In genomic region chr5:10726913-10727517, GRCh38 we compare ENCODE assay signal across 9 cellular contexts. TPM values are rescaled to one million over a fixed set of nuclear protein-coding genes. Genes with fewer than 3 reads are reported as not detected.
DNase-seq lines count a peak whose midpoint lies in the region; ATAC-seq lines count a peak whose summit lies in the region.
"Had no signal": no experiment of that assay in that cellular context is flagged by ENCODE, and none has a peak within 500 bp of the region (broad histone marks: within the 10 kb centered on the region; RNA-seq: fewer than 3 reads in every experiment).

No MANE protein-coding gene starts in this region.

- intact Hi-C loops in head of caudate nucleus (cut with DNase I) = no loop called here

- peaks cover 14% of the 10 kb centered on the region for H3K36me3 Mint-ChIP-seq in activated naive CD8-positive, alpha-beta T cell treated with anti-CD3 and anti-CD28 coated beads, Interleukin-2, amount 50 U/mL, for 24 hours (ENCODE audit: low read depth)
- H3K36me3 Mint-ChIP-seq in T-cell = peaks cover 34% of the 10 kb centered on the region

- H3K4me1 Mint-ChIP-seq in activated naive CD8-positive, alpha-beta T cell treated with anti-CD3 and anti-CD28 coated beads, Interleukin-2, amount 50 U/mL, for 24 hours = peaks cover 22% of the 10 kb centered on the region
- peaks cover 15 to 27% (median 23%) of the 10 kb centered on the region in 3 donors for H3K4me1 Mint-ChIP-seq in T-cell

- H3K9me3 Mint-ChIP-seq in activated naive CD8-positive, alpha-beta T cell treated with anti-CD3 and anti-CD28 coated beads, Interleukin-2, amount 50 U/mL, for 24 hours = no peaks in the 10 kb centered on the region
- no peaks in the 10 kb centered on the region for H3K9me3 Mint-ChIP-seq in T-cell
- H3K9me3 Mint-ChIP-seq: activated T-cell treated with anti-CD3 and anti-CD28 coated beads, Interleukin-2, amount 50 U/mL, for 4 hours had no signal

- POLR2A ChIA-PET in T-cell (lab: Charles Lee) = no interaction called here

- H3K27me3 Mint-ChIP-seq in activated naive CD8-positive, alpha-beta T cell treated with anti-CD3 and anti-CD28 coated beads, Interleukin-2, amount 50 U/mL, for 24 hours = no peaks in the 10 kb centered on the region
- no peaks in the 10 kb centered on the region for H3K27me3 Mint-ChIP-seq in T-cell

- ATAC-seq in HG02973 (IDR thresholded peaks at IDR 0.05; ENCODE audit: unreplicated experiment) (peak; percentile 84), T-cell (replicated peaks in 1 of 4) (no peak)
- peak; percentile 94 for ATAC-seq in activated naive CD8-positive, alpha-beta T cell treated with anti-CD3 and anti-CD28 coated beads, Interleukin-2, amount 50 U/mL, for 24 hours

- no peak overlapping the region for H3K4me3 Mint-ChIP-seq in activated naive CD8-positive, alpha-beta T cell treated with anti-CD3 and anti-CD28 coated beads, Interleukin-2, amount 50 U/mL, for 24 hours
- no peak overlapping the region for H3K4me3 Mint-ChIP-seq in T-cell
- H3K4me3 Mint-ChIP-seq: activated T-cell treated with anti-CD3 and anti-CD28 coated beads, Interleukin-2, amount 50 U/mL, for 4 hours had no signal

- H3K27ac Mint-ChIP-seq in activated naive CD8-positive, alpha-beta T cell treated with anti-CD3 and anti-CD28 coated beads, Interleukin-2, amount 50 U/mL, for 24 hours = peak overlapping the region; percentile 3
- no peak overlapping the region for H3K27ac Mint-ChIP-seq in T-cell

- CTCF ChIA-PET in T-cell (lab: Charles Lee) = no interaction called here

- peak; percentile 8 for DNase-seq in stimulated activated CD4-positive, alpha-beta T cell treated with anti-CD3 and anti-CD28 coated beads, Interleukin-1b, Interleukin-23, amount 100 ng/mL, for 48 hours
- no peak for DNase-seq in stimulated activated CD4-positive, alpha-beta T cell treated with anti-CD3 and anti-CD28 coated beads, Interleukin-2, amount 100 ng/mL, for 48 hours
- DNase-seq in activated naive CD8-positive, alpha-beta T cell treated with anti-CD3 and anti-CD28 coated beads, Interleukin-2, amount 50 U/mL, for 24 hours = peak; percentile 47
- DNase-seq in NCI-H2107 treated with DMSO at 0.1 percent for 48 hours (lab: John Stamatoyannopoulos, UW; ENCODE audit: unreplicated experiment) = no peak
- no peak for DNase-seq in T-cell
- DNase-seq in head of caudate nucleus = no peak
- no peak for DNase-seq in GM03348 (ENCODE audit: low spot score)
- DNase-seq: activated T-cell treated with anti-CD3 and anti-CD28 coated beads, Interleukin-2, amount 50 U/mL, for 4 hours had no signal

RNA-seq across cellular contexts. Expression of gene DAP, which starts 34.0 kb away (rescaled TPM):
- total RNA-seq in T-cell = 10 to 100 TPM; 34.1 to 43.7 (median 36.3) TPM

Comparison
In these comparisons a context has a peak if more than half of its experiments do, and no peak if none do; other contexts are left out.
1. DNase-seq: peak in stimulated activated CD4-positive, alpha-beta T cell treated with anti-CD3 and anti-CD28 coated beads, Interleukin-1b, Interleukin-23, amount 100 ng/mL, for 48 hours (single experiment) and activated naive CD8-positive, alpha-beta T cell treated with anti-CD3 and anti-CD28 coated beads, Interleukin-2, amount 50 U/mL, for 24 hours (single experiment); none in stimulated activated CD4-positive, alpha-beta T cell treated with anti-CD3 and anti-CD28 coated beads, Interleukin-2, amount 100 ng/mL, for 48 hours (0 of 2), NCI-H2107 treated with DMSO at 0.1 percent for 48 hours (single experiment), T-cell (0 of 34), head of caudate nucleus (0 of 42) and GM03348 (single experiment).
2. ATAC-seq: peak in HG02973 (single experiment) and activated naive CD8-positive, alpha-beta T cell treated with anti-CD3 and anti-CD28 coated beads, Interleukin-2, amount 50 U/mL, for 24 hours (single experiment); none in T-cell (0 of 4).